ENCODE assay signal across 9 cellular contexts in the genomic region with DNA sequence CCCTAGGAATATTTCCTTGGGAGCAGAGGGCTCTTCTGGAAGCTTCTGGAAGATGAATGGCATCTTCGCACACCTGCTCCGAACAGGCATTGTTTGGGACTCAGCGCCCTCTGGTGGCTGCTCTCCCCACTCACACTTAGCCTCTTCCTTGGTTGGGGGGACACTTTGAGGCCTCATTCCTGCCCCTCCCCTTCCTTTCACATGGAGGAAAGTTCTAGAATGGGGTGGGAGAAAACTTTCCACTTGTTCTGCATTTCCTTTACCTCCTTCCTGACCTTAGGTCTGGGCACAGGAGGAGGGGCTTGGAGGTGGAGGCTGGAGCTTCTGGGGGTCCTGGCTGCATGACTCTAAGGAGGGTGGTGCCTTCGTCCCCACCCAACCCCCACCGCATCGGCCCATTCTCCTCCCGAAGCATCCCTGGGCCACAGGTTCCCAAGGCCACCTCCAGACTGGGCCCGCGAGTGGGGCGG. TPM values are rescaled to one million over a fixed set of nuclear protein-coding genes. Genes with fewer than 3 reads are reported as not detected.
A peak's percentile ranks its signal among the peaks of the same experiment; 100 is the strongest.
DNase-seq lines count a peak whose midpoint lies in the region; ATAC-seq and TF ChIP-seq lines count a peak whose summit lies in the region.
"Had no signal": no experiment of that assay in that cellular context is flagged by ENCODE, and none has a peak within 500 bp of the region (broad histone marks: within the 10 kb centered on the region; RNA-seq: fewer than 3 reads in every experiment).

No MANE protein-coding gene starts in this region.

- no peak for ATAC-seq in CD8-positive, alpha-beta T cell
- ATAC-seq in GM19351 (IDR thresholded peaks at IDR 0.05; ENCODE audit: unreplicated experiment) (peak; percentile 69), naive B cell (ENCODE audit: low read depth in 2 of 2) (no peak), GM18520 (IDR thresholded peaks at IDR 0.05; ENCODE audit: unreplicated experiment) (no peak)

- H3K4me1 Mint-ChIP-seq in CD8-positive, alpha-beta T cell (ENCODE audit: low read depth), result no peaks in the 10 kb centered on the region
- no peaks in the 10 kb centered on the region for H3K4me1 Mint-ChIP-seq in activated CD4-positive, alpha-beta T cell treated with anti-CD3 and anti-CD28 coated beads, Interleukin-2, amount 10 ng/mL, durations not matched to agents 7 days and 5 days
- H3K4me1 Mint-ChIP-seq in endodermal cell, result peaks cover 3% of the 10 kb centered on the region
- H3K4me1 Mint-ChIP-seq in naive B cell, result peaks cover 0 to 2% (median 0%) of the 10 kb centered on the region in 3 donors

- intact Hi-C loops in CD8-positive, alpha-beta T cell (cut with DNase I, micrococcal nuclease), result loop anchor here (1.0 to 5.0 kb wide), 3 partner anchors 267 to 750 kb away; no protein-coding TSS in a partner anchor
- intact Hi-C loops in tibial artery (cut with DNase I; ENCODE audit: low total_unique reads), result loop anchor here (2.0 to 5.0 kb wide), 2 partner anchors 265 to 327 kb away; no protein-coding TSS in a partner anchor

- 64% methylated on average over 10 of the region's 10 CpGs; no CpG with 5 or more reads in 1 of the 2 experiments for WGBS in endodermal cell (ENCODE audit: insufficient coverage in 1 of 2, insufficient read length in 1 of 2), 2 experiments

- H3K27ac Mint-ChIP-seq in CD8-positive, alpha-beta T cell, result no peak overlapping the region
- H3K27ac Mint-ChIP-seq in activated CD4-positive, alpha-beta T cell treated with anti-CD3 and anti-CD28 coated beads, Interleukin-2, amount 10 ng/mL, durations not matched to agents 7 days and 5 days, result no peak overlapping the region
- H3K27ac Mint-ChIP-seq in endodermal cell (no peak overlapping the region), naive B cell (no peak overlapping the region)
- H3K27ac Mint-ChIP-seq: stimulated activated naive CD8-positive, alpha-beta T cell treated with anti-CD3 and anti-CD28 coated beads, Interleukin-15, Interleukin-2, amounts not matched to agents 100 ng/mL and 50 ng/mL, for 24 hours had no signal

- no peak overlapping the region for H3K4me3 Mint-ChIP-seq in CD8-positive, alpha-beta T cell
- H3K4me3 Mint-ChIP-seq in activated CD4-positive, alpha-beta T cell treated with anti-CD3 and anti-CD28 coated beads, Interleukin-2, amount 10 ng/mL, durations not matched to agents 7 days and 5 days, result no peak overlapping the region
- no peak overlapping the region for H3K4me3 Mint-ChIP-seq in endodermal cell
- H3K4me3 Mint-ChIP-seq in naive B cell, result no peak overlapping the region
- H3K4me3 Mint-ChIP-seq: stimulated activated naive CD8-positive, alpha-beta T cell treated with anti-CD3 and anti-CD28 coated beads, Interleukin-15, Interleukin-2, amounts not matched to agents 100 ng/mL and 50 ng/mL, for 24 hours had no signal

- H3K9ac ChIP-seq in endodermal cell (ENCODE audit: extremely low read depth, low read length, poor library complexity, severe bottlenecking), result no peak overlapping the region

- H3K4me1 ChIP-seq in CD8-positive, alpha-beta T cell (ENCODE audit: insufficient read depth, low read length), result no peaks in the 10 kb centered on the region
- H3K4me1 ChIP-seq in endodermal cell (ENCODE audit: control insufficient read depth, insufficient read depth, low read length) (no peaks in the 10 kb centered on the region), tibial artery (no peaks in the 10 kb centered on the region)

- CTCF ChIA-PET in CD8-positive, alpha-beta T cell (lab: Charles Lee), result interaction anchor here (0.6 to 2.5 kb wide), 11 partner anchors 8 to 324 kb away, joined by 3 to 9 read pairs (median 3); no protein-coding TSS in a partner anchor
- CTCF ChIA-PET in activated CD4-positive, alpha-beta T cell treated with anti-CD3 and anti-CD28 coated beads, Interleukin-2, amount 10 ng/mL, durations not matched to agents 7 days and 5 days (lab: Charles Lee), result interaction anchor here (0.6 to 1.1 kb wide), 2 partner anchors 320 to 855 kb away, joined by 3 read pairs; no protein-coding TSS in a partner anchor

- no peaks in the 10 kb centered on the region for H3K36me3 Mint-ChIP-seq in CD8-positive, alpha-beta T cell
- H3K36me3 Mint-ChIP-seq in activated CD4-positive, alpha-beta T cell treated with anti-CD3 and anti-CD28 coated beads, Interleukin-2, amount 10 ng/mL, durations not matched to agents 7 days and 5 days (ENCODE audit: low read depth), result no peaks in the 10 kb centered on the region
- H3K36me3 Mint-ChIP-seq in endodermal cell (ENCODE audit: low read depth) (no peaks in the 10 kb centered on the region), naive B cell (no peaks in the 10 kb centered on the region)

- no peaks in the 10 kb centered on the region for H3K27me3 ChIP-seq in CD8-positive, alpha-beta T cell (ENCODE audit: insufficient read depth, low read length)
- H3K27me3 ChIP-seq in endodermal cell (ENCODE audit: control insufficient read depth, insufficient read depth, low read length, poor library complexity, severe bottlenecking) (no peaks in the 10 kb centered on the region), tibial artery (peaks cover 0 to 18% of the 10 kb centered on the region in 2 donors)

- no peaks in the 10 kb centered on the region for H3K9me3 ChIP-seq in CD8-positive, alpha-beta T cell (ENCODE audit: low read length)
- H3K9me3 ChIP-seq in endodermal cell (ENCODE audit: control insufficient read depth, low read length) (no peaks in the 10 kb centered on the region), tibial artery (no peaks in the 10 kb centered on the region)

- POLR2A ChIA-PET in CD8-positive, alpha-beta T cell (lab: Charles Lee), result no interaction called here
- POLR2A ChIA-PET in activated CD4-positive, alpha-beta T cell treated with anti-CD3 and anti-CD28 coated beads, Interleukin-2, amount 10 ng/mL, durations not matched to agents 7 days and 5 days (lab: Charles Lee), result no interaction called here

- peaks cover 13% of the 10 kb centered on the region for H3K27me3 Mint-ChIP-seq in CD8-positive, alpha-beta T cell (ENCODE audit: low read depth)
- peaks cover 5% of the 10 kb centered on the region for H3K27me3 Mint-ChIP-seq in activated CD4-positive, alpha-beta T cell treated with anti-CD3 and anti-CD28 coated beads, Interleukin-2, amount 10 ng/mL, durations not matched to agents 7 days and 5 days
- peaks cover 18% of the 10 kb centered on the region for H3K27me3 Mint-ChIP-seq in endodermal cell (ENCODE audit: insufficient read depth)
- peaks cover 28 to 43% (median 40%) of the 10 kb centered on the region in 3 donors for H3K27me3 Mint-ChIP-seq in naive B cell

- TF ChIP-seq CTCF in CD8-positive, alpha-beta T cell (IDR thresholded peaks at IDR 0.05), result peak; percentile 66
- TF ChIP-seq CTCF in endodermal cell (conservative IDR thresholded peaks at IDR 0.05), result peak; percentile 97
- TF ChIP-seq CTCF in tibial artery (IDR thresholded peaks at IDR 0.05), result peak; percentile 81 to 83

- H3K27ac ChIP-seq in CD8-positive, alpha-beta T cell (ENCODE audit: low read depth, low read length), result no peak overlapping the region
- H3K27ac ChIP-seq in endodermal cell (ENCODE audit: low read depth, low read length) (no peak overlapping the region), tibial artery (no peak overlapping the region)

- no peak overlapping the region for H3K4me3 ChIP-seq in CD8-positive, alpha-beta T cell (ENCODE audit: low read depth, low read length)
- H3K4me3 ChIP-seq in endodermal cell (ENCODE audit: low read length), result no peak overlapping the region
- no peak overlapping the region for H3K4me3 ChIP-seq in tibial artery

- H3K9me3 Mint-ChIP-seq in CD8-positive, alpha-beta T cell, result no peaks in the 10 kb centered on the region
- no peaks in the 10 kb centered on the region for H3K9me3 Mint-ChIP-seq in activated CD4-positive, alpha-beta T cell treated with anti-CD3 and anti-CD28 coated beads, Interleukin-2, amount 10 ng/mL, durations not matched to agents 7 days and 5 days
- H3K9me3 Mint-ChIP-seq in endodermal cell, result no peaks in the 10 kb centered on the region
- no peaks in the 10 kb centered on the region for H3K9me3 Mint-ChIP-seq in naive B cell
- H3K9me3 Mint-ChIP-seq: stimulated activated naive CD8-positive, alpha-beta T cell treated with anti-CD3 and anti-CD28 coated beads, Interleukin-15, Interleukin-2, amounts not matched to agents 100 ng/mL and 50 ng/mL, for 24 hours had no signal

- peak in 6 of 7 experiments; percentile 11 to 65 (median 38) for DNase-seq in CD8-positive, alpha-beta T cell
- DNase-seq in NAMALWA (ENCODE audit: low spot score) (peak; percentile 54), endodermal cell (peak; percentile 86), naive B cell (peak; percentile 17), tibial artery (peak in 1 of 2 donors; percentile 50)
- DNase-seq in activated CD4-positive, alpha-beta T cell treated with anti-CD3 and anti-CD28 coated beads, Interleukin-2, amount 10 ng/mL, durations not matched to agents 7 days and 5 days, result peak; percentile 50

- no peaks in the 10 kb centered on the region for H3K36me3 ChIP-seq in CD8-positive, alpha-beta T cell (ENCODE audit: insufficient read depth, low read length)
- no peaks in the 10 kb centered on the region for H3K36me3 ChIP-seq in endodermal cell (ENCODE audit: control insufficient read depth, insufficient read depth, low read length)
- no peaks in the 10 kb centered on the region for H3K36me3 ChIP-seq in tibial artery

RNA-seq across cellular contexts. Expression of a gene that starts 19.3 kb away (rescaled TPM):
- not detected for total RNA-seq in CD8-positive, alpha-beta T cell
- total RNA-seq in activated CD4-positive, alpha-beta T cell treated with anti-CD3 and anti-CD28 coated beads, Interleukin-2, amount 10 ng/mL, durations not matched to agents 7 days and 5 days, result not detected
- under 1 TPM; 0.15 to 0.20 TPM for total RNA-seq in endodermal cell
- 0.75 TPM for polyA plus RNA-seq in endodermal cell (2013, experiment 1 of 2)
- 0.62 TPM for polyA plus RNA-seq in endodermal cell (2013, experiment 2 of 2)
- not detected for polyA plus RNA-seq in naive B cell (ENCODE audit: low read depth in 6 of 6)
